11 cellular contexts compared by ENCODE assay signal in the genomic region with DNA sequence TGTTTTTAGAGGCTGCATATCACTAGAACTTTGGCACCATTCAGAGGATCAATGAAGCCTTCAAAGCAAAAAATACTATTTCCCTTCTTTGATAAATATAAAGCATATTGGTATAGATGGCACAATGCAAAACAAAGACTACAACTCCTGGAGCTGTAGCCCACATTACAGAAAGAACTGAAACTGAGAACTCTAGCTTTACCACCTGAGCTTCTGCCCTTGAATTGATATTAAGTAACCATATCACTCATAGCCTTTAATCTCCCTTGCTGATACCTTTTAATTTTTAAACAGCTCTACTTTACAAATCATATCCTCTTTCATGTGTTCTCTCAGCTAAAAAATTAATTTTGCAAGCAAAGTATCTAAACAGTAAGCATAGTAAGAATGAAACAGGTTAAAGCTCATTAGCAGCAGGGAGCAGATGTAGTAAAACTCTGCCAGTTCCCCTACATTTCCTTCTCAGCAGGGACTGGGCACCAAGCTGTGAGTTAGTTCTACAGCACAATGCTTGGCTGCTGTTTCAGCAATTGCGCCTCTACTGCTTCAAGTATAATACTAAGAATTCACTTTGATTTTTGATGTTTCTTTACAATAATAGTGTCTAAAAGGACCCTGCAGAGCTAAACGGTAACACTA.
DNase-seq lines count a peak whose midpoint lies in the region; ATAC-seq and TF ChIP-seq lines count a peak whose summit lies in the region.
"Had no signal": no experiment of that assay in that cellular context is flagged by ENCODE, and none has a peak within 500 bp of the region (broad histone marks: within the 10 kb centered on the region; RNA-seq: fewer than 3 reads in every experiment).

No MANE protein-coding gene starts in this region.

- POLR2A ChIA-PET in HEK293 (lab: Yijun Ruan, JAX), result no interaction called here

- no peaks in the 10 kb centered on the region; the same call in 1 of the 2 replicates for H3K4me1 ChIP-seq in HEK293 (ENCODE audit: control insufficient read depth, insufficient read depth, low read length)
- peaks cover 51% of the 10 kb centered on the region for H3K4me1 ChIP-seq in HUES48 (ENCODE audit: control insufficient read depth, insufficient read depth, low read length)
- H3K4me1 ChIP-seq: lower lobe of right lung, SJCRH30, vagina had no signal

- H3K9me3 Mint-ChIP-seq in natural killer cell treated with Interleukin-12 subunit alpha and Interleukin-12 subunit beta and Interleukin-15 and Interleukin-18, amount 100 ng/mL, for 72 hours, result no peaks in the 10 kb centered on the region

- no peak overlapping the region for H3K27ac ChIP-seq in HEK293 (ENCODE audit: extremely low read depth, low read depth, low read length)
- peak overlapping the region; percentile 56 for H3K27ac ChIP-seq in HUES48 (ENCODE audit: low read depth, low read length)
- H3K27ac ChIP-seq: lower lobe of right lung, SJCRH30, vagina had no signal

- H3K4me1 Mint-ChIP-seq in natural killer cell treated with Interleukin-12 subunit alpha and Interleukin-12 subunit beta and Interleukin-15 and Interleukin-18, amount 100 ng/mL, for 72 hours (ENCODE audit: low read depth in 2 of 2), result no peaks in the 10 kb centered on the region

- H3K9ac ChIP-seq in HUES48 (ENCODE audit: low read depth, low read length), result no peak overlapping the region

- H3K36me3 ChIP-seq in HEK293 (ENCODE audit: control insufficient read depth in 2 of 2, insufficient read depth in 1 of 2, low read length in 2 of 2) (no peaks in the 10 kb centered on the region), HUES48 (ENCODE audit: control insufficient read depth, insufficient read depth, low read length) (no peaks in the 10 kb centered on the region)
- H3K36me3 ChIP-seq: lower lobe of right lung, SJCRH30, vagina had no signal

- peaks cover 19% of the 10 kb centered on the region for H3K27me3 ChIP-seq in HUES48 (ENCODE audit: control insufficient read depth, insufficient read depth, low read length)
- H3K27me3 ChIP-seq: SJCRH30, vagina had no signal

- H3K4me3 ChIP-seq in HEK293 (ENCODE audit: low read depth, low read length) (no peak overlapping the region), HUES48 (ENCODE audit: low read depth, low read length) (0 out of 2 replicates have a peak overlapping the region, but pooled peaks have one; percentile 30)
- H3K4me3 ChIP-seq: lower lobe of right lung, SJCRH30, vagina had no signal

- no peaks in the 10 kb centered on the region for H3K27me3 Mint-ChIP-seq in natural killer cell treated with Interleukin-12 subunit alpha and Interleukin-12 subunit beta and Interleukin-15 and Interleukin-18, amount 100 ng/mL, for 72 hours

- CTCF ChIA-PET in HEK293 (lab: Yijun Ruan, JAX), result interaction anchor here (0.6 kb wide), 1 partner anchor 15 kb away, joined by 3 read pairs; no protein-coding TSS in a partner anchor

- DNase-seq in iPS DF 4.7 (ENCODE audit: extremely low read depth, low spot score), result peak; percentile 62
- no peak for DNase-seq in H4 (ENCODE audit: low spot score)
- no peak for DNase-seq in HCEC 1CT
- no peak for DNase-seq in activated CD4-positive, alpha-beta T cell treated with anti-CD3 and anti-CD28 coated beads for 48 hours
- DNase-seq in natural killer cell treated with Interleukin-12 subunit alpha and Interleukin-12 subunit beta and Interleukin-15 and Interleukin-18, amount 100 ng/mL, for 72 hours (ENCODE audit: low spot score), result no peak
- DNase-seq: lower lobe of right lung, SJCRH30 had no signal

- H3K9me3 ChIP-seq in HEK293 (ENCODE audit: control insufficient read depth, insufficient read depth, low read depth, low read length), result no peaks in the 10 kb centered on the region
- no peaks in the 10 kb centered on the region for H3K9me3 ChIP-seq in HUES48 (ENCODE audit: control insufficient read depth, insufficient read depth, low read length)
- H3K9me3 ChIP-seq: lower lobe of right lung, SJCRH30, vagina had no signal

- no peak overlapping the region for H3K4me3 Mint-ChIP-seq in natural killer cell treated with Interleukin-12 subunit alpha and Interleukin-12 subunit beta and Interleukin-15 and Interleukin-18, amount 100 ng/mL, for 72 hours

- peak; percentile 65 for ATAC-seq in GM18868 (IDR thresholded peaks at IDR 0.05; ENCODE audit: unreplicated experiment)
- ATAC-seq in natural killer cell treated with Interleukin-12 subunit alpha and Interleukin-12 subunit beta and Interleukin-15 and Interleukin-18, amount 100 ng/mL, for 72 hours, result no peak
- ATAC-seq: lower lobe of right lung had no signal

- no peak for TF ChIP-seq CTCF in HEK293 (tag by site-specific recombination; IDR thresholded peaks at IDR 0.05)

- no peak overlapping the region for H3K27ac Mint-ChIP-seq in natural killer cell treated with Interleukin-12 subunit alpha and Interleukin-12 subunit beta and Interleukin-15 and Interleukin-18, amount 100 ng/mL, for 72 hours

- H3K36me3 Mint-ChIP-seq in natural killer cell treated with Interleukin-12 subunit alpha and Interleukin-12 subunit beta and Interleukin-15 and Interleukin-18, amount 100 ng/mL, for 72 hours, result no peaks in the 10 kb centered on the region

TF ChIP-seq in HEK293, 187 proteins besides CTCF, POLR2A, EP300 and RAD21:
- TF ChIP-seq ZIC2 (tag by site-specific recombination; IDR thresholded peaks at IDR 0.05) (peak; percentile 86), OSR2 (tag by site-specific recombination; IDR thresholded peaks at IDR 0.05) (0 out of 2 replicates have a peak, but pooled peaks have one; percentile 12), FEZF1 (tag by site-specific recombination; IDR thresholded peaks at IDR 0.05) (peak; percentile 48), ZNF423 (tag by site-specific recombination; IDR thresholded peaks at IDR 0.05) (no peak), ZXDB (tag by site-specific recombination; IDR thresholded peaks at IDR 0.05) (no peak), GLIS2 (tag by site-specific recombination; IDR thresholded peaks at IDR 0.05) (no peak)
- TF ChIP-seq, protein P1, sequence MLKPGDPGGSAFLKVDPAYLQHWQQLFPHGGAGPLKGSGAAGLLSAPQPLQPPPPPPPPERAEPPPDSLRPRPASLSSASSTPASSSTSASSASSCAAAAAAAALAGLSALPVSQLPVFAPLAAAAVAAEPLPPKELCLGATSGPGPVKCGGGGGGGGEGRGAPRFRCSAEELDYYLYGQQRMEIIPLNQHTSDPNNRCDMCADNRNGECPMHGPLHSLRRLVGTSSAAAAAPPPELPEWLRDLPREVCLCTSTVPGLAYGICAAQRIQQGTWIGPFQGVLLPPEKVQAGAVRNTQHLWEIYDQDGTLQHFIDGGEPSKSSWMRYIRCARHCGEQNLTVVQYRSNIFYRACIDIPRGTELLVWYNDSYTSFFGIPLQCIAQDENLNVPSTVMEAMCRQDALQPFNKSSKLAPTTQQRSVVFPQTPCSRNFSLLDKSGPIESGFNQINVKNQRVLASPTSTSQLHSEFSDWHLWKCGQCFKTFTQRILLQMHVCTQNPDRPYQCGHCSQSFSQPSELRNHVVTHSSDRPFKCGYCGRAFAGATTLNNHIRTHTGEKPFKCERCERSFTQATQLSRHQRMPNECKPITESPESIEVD (tag by site-specific recombination; IDR thresholded peaks at IDR 0.05), result peak; percentile 80
